ENCODE assay signal across 20 cellular contexts in the genomic region with DNA sequence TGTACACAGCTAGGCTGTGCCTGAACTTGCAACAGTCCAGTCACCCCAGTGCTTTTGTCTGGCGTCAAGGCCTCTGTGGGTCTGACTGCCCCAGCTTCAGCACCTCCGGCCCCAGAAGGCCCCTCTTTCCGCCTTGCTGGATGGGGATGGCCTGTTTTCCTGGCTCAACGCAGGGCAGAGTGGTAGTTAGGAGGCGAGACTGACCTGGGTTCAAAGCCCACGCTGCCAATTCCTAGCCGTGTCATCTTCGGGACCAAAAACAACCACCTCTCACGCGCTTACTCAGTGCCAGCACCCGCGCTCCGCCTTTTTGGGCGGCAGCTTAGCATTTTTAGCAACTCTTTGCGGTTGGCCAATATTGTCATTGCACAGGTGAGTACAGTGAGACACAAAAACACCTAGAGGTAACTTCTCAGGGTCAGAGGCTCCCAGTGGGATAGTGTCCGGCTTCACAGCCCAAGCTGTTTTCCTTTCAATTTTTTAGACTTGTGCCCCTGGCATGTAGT. TPM values are rescaled to one million over a fixed set of nuclear protein-coding genes. Genes with fewer than 3 reads are reported as not detected.
DNase-seq lines count a peak whose midpoint lies in the region; ATAC-seq, FAIRE-seq and TF ChIP-seq lines count a peak whose summit lies in the region.
"Had no signal": no experiment of that assay in that cellular context is flagged by ENCODE, and none has a peak within 500 bp of the region (broad histone marks: within the 10 kb centered on the region; RNA-seq: fewer than 3 reads in every experiment).

No MANE protein-coding gene starts in this region.

- 96% methylated on average over 12 of the region's 16 CpGs for WGBS in HepG2 (ENCODE audit: low lambda C conversion rate)
- WGBS in right lobe of liver (ENCODE audit: insufficient coverage, low coverage, low lambda C conversion rate, missing lambda C conversion rate): 86% methylated on average over 9 of the region's 16 CpGs
- 98% methylated on average over 10 of the region's 16 CpGs for WGBS in K562 (ENCODE audit: insufficient coverage, low coverage, missing lambda C conversion rate)

- CTCF ChIA-PET in HepG2 (lab: Yijun Ruan, JAX; ENCODE audit: low intra/inter-chr PET ratio, low total read pairs) (no interaction called here), K562 (lab: Yijun Ruan, JAX; ENCODE audit: low intra/inter-chr PET ratio) (no interaction called here)

- DNase-seq in HepG2 (ENCODE audit: low spot score): no peak
- DNase-seq in right lobe of liver: no peak
- no peak for DNase-seq in K562 (ENCODE audit: extremely low read depth in 1 of 4, low spot score in 3 of 4)
- DNase-seq in osteoblast (ENCODE audit: insufficient read length, low spot score, missing footprints): peak; percentile 81
- DNase-seq in kidney glomerular epithelial cell (lab: John Stamatoyannopoulos, UW): no peak
- no peak for DNase-seq in kidney
- DNase-seq: 8988T, C1 segment of cervical spinal cord, GF-D8, NCI-H1105, NCI-H2029 treated with DMSO at 0.1 percent for 48 hours, NCI-H226, NCI-H510A treated with DMSO at 0.1 percent for 48 hours, NCI-H748 treated with DMSO at 0.1 percent for 48 hours had no signal

- H2AFZ ChIP-seq in HepG2 (ENCODE audit: low read length) (no peak overlapping the region), K562 (ENCODE audit: low read depth, low read length) (no peak overlapping the region), osteoblast (ENCODE audit: low read length) (no peak overlapping the region)

- H3K27ac ChIP-seq in HepG2 (ENCODE audit: extremely low read length, insufficient read depth, low read length) (no peak overlapping the region), right lobe of liver (no peak overlapping the region), K562 (ENCODE audit: extremely low read depth, low read depth, low read length) (no peak overlapping the region), osteoblast (ENCODE audit: low read depth, low read length) (no peak overlapping the region), kidney (ENCODE audit: low read depth in 2 of 2, low read length in 2 of 2) (no peak overlapping the region)
- H3K27ac ChIP-seq: KMS-11 had no signal

- ATAC-seq in HepG2 (no peak), right lobe of liver (no peak), K562 (no peak), HG02798 (IDR thresholded peaks at IDR 0.05; ENCODE audit: poor library complexity, unreplicated experiment) (no peak)
- ATAC-seq: SK-N-SH treated with all-trans-retinoic acid at 6 μM for 48 hours had no signal

- intact Hi-C loops in HepG2 (cut with micrococcal nuclease; ENCODE audit: unreplicated experiment) (no loop called here), right lobe of liver (cut with DNase I) (no loop called here), K562 (cut with micrococcal nuclease) (no loop called here), kidney (cut with DNase I) (no loop called here)

- no peaks in the 10 kb centered on the region for H4K20me1 ChIP-seq in HepG2 (ENCODE audit: insufficient read depth, low read length)
- H4K20me1 ChIP-seq in K562 (replicated peaks; ENCODE audit: control insufficient read depth, insufficient read depth, low read length): no peaks in the 10 kb centered on the region
- H4K20me1 ChIP-seq in osteoblast (ENCODE audit: insufficient read depth, low read length): peaks cover 17% of the 10 kb centered on the region

- peaks cover 14% of the 10 kb centered on the region for H3K4me1 ChIP-seq in HepG2 (ENCODE audit: insufficient read depth, low read length)
- peaks cover 0 to 9% (median 4%) of the 10 kb centered on the region in 4 donors for H3K4me1 ChIP-seq in right lobe of liver
- H3K4me1 ChIP-seq in K562 (replicated peaks in 1 of 2; ENCODE audit: control insufficient read depth in 2 of 2, insufficient read depth in 2 of 2, low read length in 2 of 2): peaks cover 0 to 41% of the 10 kb centered on the region in 2 experiments; a peak in 3 of 5 replicates
- peaks cover 14% of the 10 kb centered on the region for H3K4me1 ChIP-seq in osteoblast (ENCODE audit: insufficient read depth, low read length)
- peaks cover 2 to 9% of the 10 kb centered on the region in 2 donors for H3K4me1 ChIP-seq in kidney (ENCODE audit: control insufficient read depth in 1 of 2, insufficient read depth in 1 of 2, low read depth in 1 of 2, low read length in 2 of 2)

- H3K9me1 ChIP-seq in K562 (ENCODE audit: control insufficient read depth, insufficient read depth, low read length): no peaks in the 10 kb centered on the region

- in situ Hi-C loops in HepG2 (cut with HindIII; ENCODE audit: extremely low pct_ligation_motif_present, low pct_unique_long_range_greater_than_20kb): loop anchor here (10.0 kb wide), 1 partner anchor 344 kb away; a partner anchor contains a TSS
- in situ Hi-C loops in K562 (cut with MboI): no loop called here

- H3K79me2 ChIP-seq in HepG2 (ENCODE audit: insufficient read depth, low read length): peaks cover 16% of the 10 kb centered on the region
- peaks cover 37% of the 10 kb centered on the region for H3K79me2 ChIP-seq in K562 (ENCODE audit: control insufficient read depth, insufficient read depth, low read length)
- peaks cover 25% of the 10 kb centered on the region for H3K79me2 ChIP-seq in osteoblast (ENCODE audit: insufficient read depth, low read length)

- H3K27me3 ChIP-seq in HepG2 (ENCODE audit: control insufficient read depth in 1 of 2, insufficient read depth in 2 of 2, low read length in 2 of 2) (no peaks in the 10 kb centered on the region), right lobe of liver (no peaks in the 10 kb centered on the region), K562 (ENCODE audit: control insufficient read depth in 2 of 2, insufficient read depth in 2 of 2, low read length in 2 of 2) (no peaks in the 10 kb centered on the region), osteoblast (ENCODE audit: insufficient read depth, low read length) (no peaks in the 10 kb centered on the region)

- no peak for TF ChIP-seq POLR2A in HepG2 (IDR thresholded peaks at IDR 0.05; ENCODE audit: insufficient read depth in 1 of 2, low read depth in 2 of 2, low read length in 2 of 2)
- no peak for TF ChIP-seq POLR2A in right lobe of liver (IDR thresholded peaks at IDR 0.05)
- TF ChIP-seq POLR2A in K562 (conservative IDR thresholded peaks at IDR 0.05): no peak

- H3K36me3 ChIP-seq in HepG2 (replicated peaks in 1 of 2; ENCODE audit: control insufficient read depth in 1 of 2, insufficient read depth in 2 of 2, low read length in 2 of 2) (peaks cover 41 to 76% of the 10 kb centered on the region in 2 experiments), right lobe of liver (peaks cover 0 to 58% (median 20%) of the 10 kb centered on the region in 4 donors), K562 (ENCODE audit: control insufficient read depth, insufficient read depth, low read length) (peaks cover 81% of the 10 kb centered on the region; the same call in 2 of the 3 replicates), osteoblast (ENCODE audit: insufficient read depth, low read length) (peaks cover 62% of the 10 kb centered on the region), kidney (ENCODE audit: control insufficient read depth in 1 of 2, insufficient read depth in 2 of 2, low read length in 2 of 2) (peaks cover 13 to 27% of the 10 kb centered on the region in 2 donors)

- no peak for TF ChIP-seq RAD21 in HepG2 (CRISPR knock-in tag; IDR thresholded peaks at IDR 0.05)
- TF ChIP-seq RAD21 in K562 (CRISPR knock-in tag; conservative IDR thresholded peaks at IDR 0.05 in 1 of 2, IDR thresholded peaks at IDR 0.05 in 1 of 2): no peak

- POLR2A ChIA-PET in HepG2 (lab: Yijun Ruan, JAX) (interaction anchor here (0.9 kb wide), 1 partner anchor 11 kb away, joined by 3 read pairs; no protein-coding TSS in a partner anchor), K562 (lab: Yijun Ruan, JAX) (no interaction called here)

- TF ChIP-seq CTCF in HepG2 (CRISPR knock-in tag; IDR thresholded peaks at IDR 0.05) (no peak), right lobe of liver (IDR thresholded peaks at IDR 0.05) (no peak), K562 (IDR thresholded peaks at IDR 0.05 in 2 of 3, conservative IDR thresholded peaks at IDR 0.05 in 1 of 3; ENCODE audit: insufficient read depth in 2 of 3, low read depth in 1 of 3, low read length in 3 of 3) (no peak), osteoblast (IDR thresholded peaks at IDR 0.05; ENCODE audit: extremely low read depth, low read depth, low read length) (no peak), kidney (IDR thresholded peaks at IDR 0.05; ENCODE audit: borderline replicate concordance, extremely low read depth, insufficient read depth) (no peak)

- H3K4me2 ChIP-seq in HepG2 (ENCODE audit: low read depth, low read length) (no peak overlapping the region), K562 (ENCODE audit: insufficient read depth, low read length) (no peak overlapping the region), osteoblast (ENCODE audit: insufficient read depth, low read length) (no peak overlapping the region)
- H3K4me2 ChIP-seq: KMS-11 had no signal

- H3K9me3 ChIP-seq in HepG2 (ENCODE audit: low read length): no peaks in the 10 kb centered on the region
- no peaks in the 10 kb centered on the region for H3K9me3 ChIP-seq in right lobe of liver
- H3K9me3 ChIP-seq in K562 (replicated peaks; ENCODE audit: control insufficient read depth, insufficient read depth, low read depth, low read length): no peaks in the 10 kb centered on the region
- H3K9me3 ChIP-seq in osteoblast (ENCODE audit: low read depth, low read length): no peaks in the 10 kb centered on the region
- H3K9me3 ChIP-seq in kidney (ENCODE audit: control insufficient read depth in 1 of 2, low read length in 2 of 2): no peaks in the 10 kb centered on the region
- H3K9me3 ChIP-seq: HAP-1 had no signal

- BruUV-seq in HepG2 (replicated peaks; lab: Mats Ljungman, UMichigan): no TSS peak
- no TSS peak for BruUV-seq in K562 (replicated peaks; lab: Mats Ljungman, UMichigan)

- TF ChIP-seq EP300 in HepG2 (IDR thresholded peaks at IDR 0.05; ENCODE audit: low read depth in 2 of 2, low read length in 2 of 2): no peak
- TF ChIP-seq EP300 in HepG2 (CRISPR knock-in tag; IDR thresholded peaks at IDR 0.05; ENCODE audit: borderline replicate concordance): no peak
- no peak for TF ChIP-seq EP300 in K562 (IDR thresholded peaks at IDR 0.05; ENCODE audit: low read length)

- no peak for FAIRE-seq in HepG2 (lab: Jason Lieb, UNC)
- no peak for FAIRE-seq in K562 (lab: Jason Lieb, UNC)
- FAIRE-seq in kidney (lab: Jason Lieb, UNC): no peak
- FAIRE-seq: D721Med, GM19239 had no signal

- H3K9ac ChIP-seq in HepG2 (ENCODE audit: insufficient read depth, low read depth, low read length) (no peak overlapping the region), K562 (ENCODE audit: insufficient read depth in 1 of 2, low read depth in 2 of 2, low read length in 2 of 2) (no peak overlapping the region), kidney (ENCODE audit: low read length in 2 of 2) (no peak overlapping the region)
- H3K9ac ChIP-seq: KMS-11 had no signal

- H3K4me3 ChIP-seq in HepG2 (replicated peaks in 1 of 3; ENCODE audit: insufficient read depth in 1 of 3, low read depth in 2 of 3, low read length in 3 of 3) (no peak overlapping the region), right lobe of liver (no peak overlapping the region), K562 (no peak overlapping the region), osteoblast (ENCODE audit: insufficient read depth, low read length) (no peak overlapping the region), kidney (ENCODE audit: low read length in 2 of 2) (no peak overlapping the region)
- H3K4me3 ChIP-seq: HAP-1 had no signal

RNA-seq across cellular contexts. Expression of a gene that starts 4.6 kb away (rescaled TPM):
- total RNA-seq in HepG2 (2016; rRNA removed; fragmentation: Illumina TruSeq; extraction: Trizol) (40.4 and 54.8 TPM in 2 replicates), right lobe of liver (10 to 100 TPM; 16.3 to 32.0 (median 23.7) TPM), K562 (2014; rRNA removed) (109 and 132 TPM in 2 replicates), K562 (2014; rRNA removed; fragmentation: Illumina TruSeq; extraction: Trizol) (19.8 and 23.3 TPM in 2 replicates), K562 (2015; rRNA removed; fragmentation: Illumina TruSeq; extraction: Trizol) (47.2 and 47.6 TPM in 2 replicates), K562 (2021) (107 and 114 TPM in 2 replicates), osteoblast (47.1 and 49.2 TPM in 2 replicates), kidney (51.6 TPM)
- 58.9 and 65.5 TPM in 2 replicates for total RNA-seq in HepG2 (2016; cell fraction: cytosol; rRNA removed; fragmentation: Illumina TruSeq; extraction: Trizol; ENCODE audit: low read depth)
- 35.1 and 61.8 TPM in 2 replicates for total RNA-seq in HepG2 (2016; cell fraction: insoluble cytoplasmic fraction; rRNA removed; fragmentation: Illumina TruSeq; extraction: Trizol)
- total RNA-seq in HepG2 (2016; cell fraction: membrane; rRNA removed; fragmentation: Illumina TruSeq; extraction: Trizol): 24.4 and 24.9 TPM in 2 replicates
- 52.0 and 62.6 TPM in 2 replicates for total RNA-seq in HepG2 (2016; cell fraction: nucleus; rRNA removed; fragmentation: Illumina TruSeq; extraction: Trizol)
- polyA plus RNA-seq in HepG2 (2011; rRNA removed) (18.6 and 28.4 TPM in 2 replicates), K562 (2011; rRNA removed) (17.7 and 32.4 TPM in 2 replicates), K562 (2014; fragmentation: Illumina TruSeq; extraction: Trizol) (70.7 and 73.8 TPM in 2 replicates), K562 (2014; fragmentation: Nextera tagmentation; extraction: Ambion mirVana) (1 to 10 TPM; 2.0 to 2.4 TPM), K562 (2014; rRNA removed) (69.7 and 77.2 TPM in 2 replicates), kidney (ENCODE audit: insufficient read depth, low read depth, low replicate concordance) (11.9 TPM)
- 9.7 and 12.5 TPM in 2 replicates for polyA plus RNA-seq in HepG2 (2011; cell fraction: cytosol; rRNA removed)
- polyA plus RNA-seq in HepG2 (2011; cell fraction: nucleus; rRNA removed): 158 and 176 TPM in 2 replicates
- 28.0 and 41.5 TPM in 2 replicates for polyA plus RNA-seq in HepG2 (2012)
- polyA plus RNA-seq in HepG2 (2016; cell fraction: cytosol; fragmentation: Illumina TruSeq; extraction: Trizol; ENCODE audit: low read depth): 7.8 and 7.9 TPM in 2 replicates
- 28.2 and 32.7 TPM in 2 replicates for polyA plus RNA-seq in HepG2 (2016; cell fraction: insoluble cytoplasmic fraction; fragmentation: Illumina TruSeq; extraction: Trizol; ENCODE audit: low read depth)
- 9.0 and 12.1 TPM in 2 replicates for polyA plus RNA-seq in HepG2 (2016; cell fraction: membrane; fragmentation: Illumina TruSeq; extraction: Trizol; ENCODE audit: low read depth)
- 146 and 160 TPM in 2 replicates for polyA plus RNA-seq in HepG2 (2016; cell fraction: nucleus; fragmentation: Illumina TruSeq; extraction: Trizol; ENCODE audit: insufficient read depth, low read depth)
- 50.2 and 100 TPM in 2 replicates for polyA minus RNA-seq in HepG2 (2011; rRNA and poly(A)+ RNA removed; ENCODE audit: low replicate concordance)
- polyA minus RNA-seq in HepG2 (2011; cell fraction: cytosol; rRNA and poly(A)+ RNA removed): 19.4 and 21.0 TPM in 2 replicates
- 53.3 and 54.8 TPM in 2 replicates for polyA minus RNA-seq in HepG2 (2011; cell fraction: nucleus; rRNA and poly(A)+ RNA removed)
- 95.2 and 270 TPM in 2 replicates for total RNA-seq in K562 (2011; cell fraction: chromatin; rRNA removed; ENCODE audit: low replicate concordance)
- total RNA-seq in K562 (2011; cell fraction: nucleolus; rRNA removed): 174 and 191 TPM in 2 replicates
- total RNA-seq in K562 (2011; cell fraction: nucleoplasm; rRNA removed): 98.3 and 111 TPM in 2 replicates
- 16.3 and 33.1 TPM in 2 replicates for polyA plus RNA-seq in K562 (2011; cell fraction: cytosol; rRNA removed)
- polyA plus RNA-seq in K562 (2011; cell fraction: nucleus; rRNA removed): 131 and 209 TPM in 2 replicates
- 37.2 and 61.4 TPM in 2 replicates for polyA plus RNA-seq in K562 (2012)
- 23.5 and 30.7 TPM in 2 replicates for polyA minus RNA-seq in K562 (2011; rRNA and poly(A)+ RNA removed)
- polyA minus RNA-seq in K562 (2011; cell fraction: cytosol; rRNA and poly(A)+ RNA removed): 53.6 and 56.5 TPM in 2 replicates
- 54.6 and 62.6 TPM in 2 replicates for polyA minus RNA-seq in K562 (2011; cell fraction: nucleus; rRNA and poly(A)+ RNA removed)

RNA-seq across cellular contexts. Expression of a gene that starts 9.8 kb away (rescaled TPM):
- total RNA-seq in HepG2 (2016; rRNA removed; fragmentation: Illumina TruSeq; extraction: Trizol): 0.70 and 0.80 TPM in 2 replicates
- total RNA-seq in HepG2 (2016; cell fraction: cytosol; rRNA removed; fragmentation: Illumina TruSeq; extraction: Trizol; ENCODE audit: low read depth): 0.20 and 0.26 TPM in 2 replicates
- total RNA-seq in HepG2 (2016; cell fraction: insoluble cytoplasmic fraction; rRNA removed; fragmentation: Illumina TruSeq; extraction: Trizol): 0.68 and 1.1 TPM in 2 replicates
- 0.59 and 0.62 TPM in 2 replicates for total RNA-seq in HepG2 (2016; cell fraction: membrane; rRNA removed; fragmentation: Illumina TruSeq; extraction: Trizol)
- total RNA-seq in HepG2 (2016; cell fraction: nucleus; rRNA removed; fragmentation: Illumina TruSeq; extraction: Trizol): 0.28 and 0.37 TPM in 2 replicates
- polyA plus RNA-seq in HepG2 (2011; rRNA removed): 0.14 and 0.16 TPM in 2 replicates
- 0.10 and 0.12 TPM in 2 replicates for polyA plus RNA-seq in HepG2 (2011; cell fraction: cytosol; rRNA removed)
- 0.09 and 0.43 TPM in 2 replicates for polyA plus RNA-seq in HepG2 (2011; cell fraction: nucleus; rRNA removed)
- 0.24 and 0.29 TPM in 2 replicates for polyA plus RNA-seq in HepG2 (2012)
- 0.24 and 0.27 TPM in 2 replicates for polyA plus RNA-seq in HepG2 (2016; cell fraction: cytosol; fragmentation: Illumina TruSeq; extraction: Trizol; ENCODE audit: low read depth)
- polyA plus RNA-seq in HepG2 (2016; cell fraction: insoluble cytoplasmic fraction; fragmentation: Illumina TruSeq; extraction: Trizol; ENCODE audit: low read depth): 0.71 and 1.2 TPM in 2 replicates
- 0.50 and 0.52 TPM in 2 replicates for polyA plus RNA-seq in HepG2 (2016; cell fraction: membrane; fragmentation: Illumina TruSeq; extraction: Trizol; ENCODE audit: low read depth)
- 1.1 and 1.5 TPM in 2 replicates for polyA plus RNA-seq in HepG2 (2016; cell fraction: nucleus; fragmentation: Illumina TruSeq; extraction: Trizol; ENCODE audit: insufficient read depth, low read depth)
- 0.38 TPM in 1 of 2 replicates, not detected in the other for polyA minus RNA-seq in HepG2 (2011; rRNA and poly(A)+ RNA removed; ENCODE audit: low replicate concordance)
- polyA minus RNA-seq in HepG2 (2011; cell fraction: cytosol; rRNA and poly(A)+ RNA removed): not detected in 2 replicates
- 0.12 TPM in 1 of 2 replicates, not detected in the other for polyA minus RNA-seq in HepG2 (2011; cell fraction: nucleus; rRNA and poly(A)+ RNA removed)
- under 1 TPM; 0.09 to 0.92 (median 0.27) TPM for total RNA-seq in right lobe of liver
- total RNA-seq in K562 (2011; cell fraction: chromatin; rRNA removed; ENCODE audit: low replicate concordance): not detected in 2 replicates
- not detected in 2 replicates for total RNA-seq in K562 (2011; cell fraction: nucleolus; rRNA removed)
- total RNA-seq in K562 (2011; cell fraction: nucleoplasm; rRNA removed): not detected in 2 replicates
- not detected in 2 replicates for total RNA-seq in K562 (2014; rRNA removed)
- total RNA-seq in K562 (2014; rRNA removed; fragmentation: Illumina TruSeq; extraction: Trizol): not detected in 2 replicates
- total RNA-seq in K562 (2015; rRNA removed; fragmentation: Illumina TruSeq; extraction: Trizol): not detected in 2 replicates
- 0.09 TPM in 1 of 2 replicates, not detected in the other for total RNA-seq in K562 (2021)
- polyA plus RNA-seq in K562 (2011; rRNA removed): not detected in 2 replicates
- polyA plus RNA-seq in K562 (2011; cell fraction: cytosol; rRNA removed): not detected in 2 replicates
- polyA plus RNA-seq in K562 (2011; cell fraction: nucleus; rRNA removed): not detected in 2 replicates
- polyA plus RNA-seq in K562 (2012): not detected in 2 replicates
- polyA plus RNA-seq in K562 (2014; fragmentation: Illumina TruSeq; extraction: Trizol): not detected in 2 replicates
- not detected for polyA plus RNA-seq in K562 (2014; fragmentation: Nextera tagmentation; extraction: Ambion mirVana)
- polyA plus RNA-seq in K562 (2014; rRNA removed): 0.42 TPM in 1 of 2 replicates, not detected in the other
- not detected in 2 replicates for polyA minus RNA-seq in K562 (2011; rRNA and poly(A)+ RNA removed)
- not detected in 2 replicates for polyA minus RNA-seq in K562 (2011; cell fraction: cytosol; rRNA and poly(A)+ RNA removed)
- not detected in 2 replicates for polyA minus RNA-seq in K562 (2011; cell fraction: nucleus; rRNA and poly(A)+ RNA removed)
- not detected in 2 replicates for total RNA-seq in osteoblast
- 16.8 TPM for total RNA-seq in kidney
- 51.4 TPM for polyA plus RNA-seq in kidney (ENCODE audit: insufficient read depth, low read depth, low replicate concordance)

RNA-seq across cellular contexts. Expression of a gene that starts 33.7 kb away (rescaled TPM):
- total RNA-seq in HepG2 (2016; rRNA removed; fragmentation: Illumina TruSeq; extraction: Trizol) (5.1 and 5.8 TPM in 2 replicates), right lobe of liver (under 1 TPM in 3 of 6 experiments, not detected in 3; 0.12 to 0.25 (median 0.14) TPM), K562 (2014; rRNA removed) (not detected in 2 replicates), K562 (2014; rRNA removed; fragmentation: Illumina TruSeq; extraction: Trizol) (not detected in 2 replicates), K562 (2015; rRNA removed; fragmentation: Illumina TruSeq; extraction: Trizol) (not detected in 2 replicates), K562 (2021) (not detected in 2 replicates), osteoblast (not detected in 2 replicates), kidney (25.6 TPM)
- 1.5 and 1.6 TPM in 2 replicates for total RNA-seq in HepG2 (2016; cell fraction: cytosol; rRNA removed; fragmentation: Illumina TruSeq; extraction: Trizol; ENCODE audit: low read depth)
- 5.3 and 5.8 TPM in 2 replicates for total RNA-seq in HepG2 (2016; cell fraction: insoluble cytoplasmic fraction; rRNA removed; fragmentation: Illumina TruSeq; extraction: Trizol)
- total RNA-seq in HepG2 (2016; cell fraction: membrane; rRNA removed; fragmentation: Illumina TruSeq; extraction: Trizol): 4.8 and 5.0 TPM in 2 replicates
- 3.0 and 4.2 TPM in 2 replicates for total RNA-seq in HepG2 (2016; cell fraction: nucleus; rRNA removed; fragmentation: Illumina TruSeq; extraction: Trizol)
- polyA plus RNA-seq in HepG2 (2011; rRNA removed) (0.41 and 1.1 TPM in 2 replicates), K562 (2011; rRNA removed) (0.04 TPM in 1 of 2 replicates, not detected in the other), K562 (2014; fragmentation: Illumina TruSeq; extraction: Trizol) (not detected in 2 replicates), K562 (2014; fragmentation: Nextera tagmentation; extraction: Ambion mirVana) (not detected), K562 (2014; rRNA removed) (not detected in 2 replicates), kidney (ENCODE audit: insufficient read depth, low read depth, low replicate concordance) (58.1 TPM)
- 0.38 and 0.64 TPM in 2 replicates for polyA plus RNA-seq in HepG2 (2011; cell fraction: cytosol; rRNA removed)
- polyA plus RNA-seq in HepG2 (2011; cell fraction: nucleus; rRNA removed): 0.42 and 0.95 TPM in 2 replicates
- polyA plus RNA-seq in HepG2 (2012): 0.58 and 0.69 TPM in 2 replicates
- 1.8 TPM in 2 replicates for polyA plus RNA-seq in HepG2 (2016; cell fraction: cytosol; fragmentation: Illumina TruSeq; extraction: Trizol; ENCODE audit: low read depth)
- 7.9 and 8.6 TPM in 2 replicates for polyA plus RNA-seq in HepG2 (2016; cell fraction: insoluble cytoplasmic fraction; fragmentation: Illumina TruSeq; extraction: Trizol; ENCODE audit: low read depth)
- 2.3 and 3.2 TPM in 2 replicates for polyA plus RNA-seq in HepG2 (2016; cell fraction: membrane; fragmentation: Illumina TruSeq; extraction: Trizol; ENCODE audit: low read depth)
- polyA plus RNA-seq in HepG2 (2016; cell fraction: nucleus; fragmentation: Illumina TruSeq; extraction: Trizol; ENCODE audit: insufficient read depth, low read depth): 5.8 and 9.1 TPM in 2 replicates
- polyA minus RNA-seq in HepG2 (2011; rRNA and poly(A)+ RNA removed; ENCODE audit: low replicate concordance): 1.9 TPM in 1 of 2 replicates, not detected in the other
- polyA minus RNA-seq in HepG2 (2011; cell fraction: cytosol; rRNA and poly(A)+ RNA removed): 0.70 and 0.99 TPM in 2 replicates
- polyA minus RNA-seq in HepG2 (2011; cell fraction: nucleus; rRNA and poly(A)+ RNA removed): 0.13 TPM in 1 of 2 replicates, not detected in the other
- total RNA-seq in K562 (2011; cell fraction: chromatin; rRNA removed; ENCODE audit: low replicate concordance): not detected in 2 replicates
- total RNA-seq in K562 (2011; cell fraction: nucleolus; rRNA removed): not detected in 2 replicates
- not detected in 2 replicates for total RNA-seq in K562 (2011; cell fraction: nucleoplasm; rRNA removed)
- polyA plus RNA-seq in K562 (2011; cell fraction: cytosol; rRNA removed): not detected in 2 replicates
- polyA plus RNA-seq in K562 (2011; cell fraction: nucleus; rRNA removed): not detected in 2 replicates
- not detected in 2 replicates for polyA plus RNA-seq in K562 (2012)
- polyA minus RNA-seq in K562 (2011; rRNA and poly(A)+ RNA removed): not detected in 2 replicates
- not detected in 2 replicates for polyA minus RNA-seq in K562 (2011; cell fraction: cytosol; rRNA and poly(A)+ RNA removed)
- polyA minus RNA-seq in K562 (2011; cell fraction: nucleus; rRNA and poly(A)+ RNA removed): not detected in 2 replicates

RNA-seq across cellular contexts. Expression of a gene that starts 51.9 kb away (rescaled TPM):
- total RNA-seq in HepG2 (2016; rRNA removed; fragmentation: Illumina TruSeq; extraction: Trizol) (not detected in 2 replicates), right lobe of liver (10 to 100 TPM in 1 of 6 experiments, 1 to 10 TPM in 5; 3.0 to 12.4 (median 7.3) TPM), K562 (2014; rRNA removed) (not detected in 2 replicates), K562 (2014; rRNA removed; fragmentation: Illumina TruSeq; extraction: Trizol) (not detected in 2 replicates), K562 (2015; rRNA removed; fragmentation: Illumina TruSeq; extraction: Trizol) (not detected in 2 replicates), K562 (2021) (0.07 TPM in 1 of 2 replicates, not detected in the other), osteoblast (under 0.01 TPM in 2 replicates), kidney (60.5 TPM)
- total RNA-seq in HepG2 (2016; cell fraction: cytosol; rRNA removed; fragmentation: Illumina TruSeq; extraction: Trizol; ENCODE audit: low read depth): not detected in 2 replicates
- total RNA-seq in HepG2 (2016; cell fraction: insoluble cytoplasmic fraction; rRNA removed; fragmentation: Illumina TruSeq; extraction: Trizol): not detected in 2 replicates
- total RNA-seq in HepG2 (2016; cell fraction: membrane; rRNA removed; fragmentation: Illumina TruSeq; extraction: Trizol): not detected in 2 replicates
- not detected in 2 replicates for total RNA-seq in HepG2 (2016; cell fraction: nucleus; rRNA removed; fragmentation: Illumina TruSeq; extraction: Trizol)
- polyA plus RNA-seq in HepG2 (2011; rRNA removed) (0.01 and 0.03 TPM in 2 replicates), K562 (2011; rRNA removed) (0.06 TPM in 1 of 2 replicates, not detected in the other), K562 (2014; fragmentation: Illumina TruSeq; extraction: Trizol) (not detected in 2 replicates), K562 (2014; fragmentation: Nextera tagmentation; extraction: Ambion mirVana) (not detected), K562 (2014; rRNA removed) (not detected in 2 replicates), kidney (ENCODE audit: insufficient read depth, low read depth, low replicate concordance) (75.1 TPM)
- 0.03 and 0.05 TPM in 2 replicates for polyA plus RNA-seq in HepG2 (2011; cell fraction: cytosol; rRNA removed)
- 0.14 TPM in 1 of 2 replicates, not detected in the other for polyA plus RNA-seq in HepG2 (2011; cell fraction: nucleus; rRNA removed)
- 0.16 and 0.34 TPM in 2 replicates for polyA plus RNA-seq in HepG2 (2012)
- not detected in 2 replicates for polyA plus RNA-seq in HepG2 (2016; cell fraction: cytosol; fragmentation: Illumina TruSeq; extraction: Trizol; ENCODE audit: low read depth)
- polyA plus RNA-seq in HepG2 (2016; cell fraction: insoluble cytoplasmic fraction; fragmentation: Illumina TruSeq; extraction: Trizol; ENCODE audit: low read depth): not detected in 2 replicates
- not detected in 2 replicates for polyA plus RNA-seq in HepG2 (2016; cell fraction: membrane; fragmentation: Illumina TruSeq; extraction: Trizol; ENCODE audit: low read depth)
- not detected in 2 replicates for polyA plus RNA-seq in HepG2 (2016; cell fraction: nucleus; fragmentation: Illumina TruSeq; extraction: Trizol; ENCODE audit: insufficient read depth, low read depth)
- polyA minus RNA-seq in HepG2 (2011; rRNA and poly(A)+ RNA removed; ENCODE audit: low replicate concordance): 0.16 TPM in 1 of 2 replicates, not detected in the other
- polyA minus RNA-seq in HepG2 (2011; cell fraction: cytosol; rRNA and poly(A)+ RNA removed): not detected in 2 replicates
- not detected in 2 replicates for polyA minus RNA-seq in HepG2 (2011; cell fraction: nucleus; rRNA and poly(A)+ RNA removed)
- not detected in 2 replicates for total RNA-seq in K562 (2011; cell fraction: chromatin; rRNA removed; ENCODE audit: low replicate concordance)
- total RNA-seq in K562 (2011; cell fraction: nucleolus; rRNA removed): not detected in 2 replicates
- not detected in 2 replicates for total RNA-seq in K562 (2011; cell fraction: nucleoplasm; rRNA removed)
- 0.03 and 0.07 TPM in 2 replicates for polyA plus RNA-seq in K562 (2011; cell fraction: cytosol; rRNA removed)
- polyA plus RNA-seq in K562 (2011; cell fraction: nucleus; rRNA removed): not detected in 2 replicates
- polyA plus RNA-seq in K562 (2012): 0.12 and 0.76 TPM in 2 replicates
- polyA minus RNA-seq in K562 (2011; rRNA and poly(A)+ RNA removed): not detected in 2 replicates
- polyA minus RNA-seq in K562 (2011; cell fraction: cytosol; rRNA and poly(A)+ RNA removed): not detected in 2 replicates
- polyA minus RNA-seq in K562 (2011; cell fraction: nucleus; rRNA and poly(A)+ RNA removed): not detected in 2 replicates
